ENCODE assay signal across 9 cellular contexts in the genomic region with DNA sequence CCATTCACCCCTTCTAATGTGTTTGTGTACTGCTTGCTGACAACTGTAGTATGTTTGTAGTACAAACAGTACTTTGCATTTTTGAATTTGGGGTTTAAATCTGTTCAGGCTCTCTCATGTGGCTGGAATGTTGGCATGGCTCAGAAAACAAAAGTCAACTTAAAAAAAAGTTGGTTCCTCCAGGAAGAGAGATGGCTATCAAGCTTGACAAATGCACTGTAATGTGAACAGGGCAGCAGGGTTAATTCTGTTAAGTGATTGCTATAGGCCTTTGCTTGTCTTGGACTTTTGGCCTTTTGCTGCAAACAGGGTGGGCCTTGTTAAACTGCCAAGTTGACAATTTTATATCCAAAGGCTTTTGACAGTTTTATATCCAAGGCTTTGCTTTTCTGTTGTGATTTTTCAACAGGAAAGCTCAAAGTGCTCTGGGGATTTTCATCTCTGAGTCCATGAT.
DNase-seq lines count a peak whose midpoint lies in the region; TF ChIP-seq lines count a peak whose summit lies in the region.
"Had no signal": no experiment of that assay in that cellular context is flagged by ENCODE, and none has a peak within 500 bp of the region (broad histone marks: within the 10 kb centered on the region; RNA-seq: fewer than 3 reads in every experiment).

No MANE protein-coding gene starts in this region.

- H3K27ac ChIP-seq in ACC112 (ENCODE audit: low read depth, low read length): peak overlapping the region; percentile 48

- H3K27me3 ChIP-seq in ACC112 (ENCODE audit: insufficient read depth, low read length): no peaks in the 10 kb centered on the region

- peak overlapping the region; percentile 28; the same call in 1 of the 2 replicates for H3K4me3 ChIP-seq in ACC112 (ENCODE audit: low read depth, low read length)
- no peak overlapping the region for H3K4me3 ChIP-seq in fibroblast of pulmonary artery (replicated peaks; ENCODE audit: low read depth, low read length)

- no peak for TF ChIP-seq CTCF in fibroblast of pulmonary artery (IDR thresholded peaks at IDR 0.05; ENCODE audit: low read length, missing control alignments)

- H3K79me2 ChIP-seq in ACC112 (ENCODE audit: control insufficient read depth, insufficient read depth, low read length, unreplicated experiment): no peaks in the 10 kb centered on the region

- peaks cover 25% of the 10 kb centered on the region for H3K4me1 ChIP-seq in ACC112 (ENCODE audit: control insufficient read depth, insufficient read depth, low read length, unreplicated experiment)

- peak overlapping the region; percentile 79 for H2AFZ ChIP-seq in ACC112 (ENCODE audit: low read length, unreplicated experiment)

- H3K36me3 ChIP-seq in ACC112 (ENCODE audit: insufficient read depth, low read length): no peaks in the 10 kb centered on the region

- peak; percentile 34 for DNase-seq in OCI-M1 (lab: John Stamatoyannopoulos, UW)
- peak; percentile 54 for DNase-seq in fibroblast of pulmonary artery (ENCODE audit: low read depth)
- peak; percentile 38 for DNase-seq in myocyte (ENCODE audit: low read depth)
- DNase-seq in ecto neural progenitor cell (ENCODE audit: low spot score): no peak
- DNase-seq in activated effector memory CD4-positive, alpha-beta T cell treated with anti-CD3 and anti-CD28 coated beads, Interleukin-2, amount 50 U/mL, for 16 hours: no peak
- no peak for DNase-seq in DMS79 treated with DMSO at 0.1 percent for 48 hours (lab: John Stamatoyannopoulos, UW)
- no peak for DNase-seq in NCI-H128 (lab: John Stamatoyannopoulos, UW; ENCODE audit: unreplicated experiment)
- DNase-seq: activated CD4-positive, CD25-positive, alpha-beta regulatory T cell had no signal

Comparison
In these comparisons a context has a peak if more than half of its experiments do, and no peak if none do; other contexts are left out.
1. DNase-seq: peak in OCI-M1 (single experiment), fibroblast of pulmonary artery (single experiment) and myocyte (single experiment); none in ecto neural progenitor cell (single experiment), activated effector memory CD4-positive, alpha-beta T cell treated with anti-CD3 and anti-CD28 coated beads, Interleukin-2, amount 50 U/mL, for 16 hours (single experiment), DMS79 treated with DMSO at 0.1 percent for 48 hours (single experiment) and NCI-H128 (single experiment).